Comparison of ENCODE assay signal across 9 cellular contexts in genomic region chr10:14602807-14603538, GRCh38.
DNase-seq lines count a peak whose midpoint lies in the region; ATAC-seq and TF ChIP-seq lines count a peak whose summit lies in the region.
"Had no signal": no experiment of that assay in that cellular context is flagged by ENCODE, and none has a peak within 500 bp of the region (broad histone marks: within the 10 kb centered on the region; RNA-seq: fewer than 3 reads in every experiment).

No MANE protein-coding gene starts in this region.

- H3K9me3 Mint-ChIP-seq in T-helper 1 cell treated with Interleukin-12 subunit alpha and Interleukin-12 subunit beta and Interleukin-4 antibody, amounts not matched to agents 30 μg/mL and 1 μg/mL, for 36 hours, result peaks cover 7% of the 10 kb centered on the region

- peaks cover 70% of the 10 kb centered on the region for H3K4me1 Mint-ChIP-seq in T-helper 1 cell treated with Interleukin-12 subunit alpha and Interleukin-12 subunit beta and Interleukin-4 antibody, amounts not matched to agents 30 μg/mL and 1 μg/mL, for 36 hours (ENCODE audit: low read depth)

- H3F3A ChIP-seq in GM23248 (ENCODE audit: insufficient read depth), result peaks cover 18% of the 10 kb centered on the region

- peak overlapping the region; percentile 73 for H3K9ac ChIP-seq in GM23248

- H3K36me3 ChIP-seq in GM23248 (ENCODE audit: low read depth), result no peaks in the 10 kb centered on the region

- peak overlapping the region; percentile 71 for H2AFZ ChIP-seq in GM23248

- peak overlapping the region; percentile 97 for H3K27ac Mint-ChIP-seq in T-helper 1 cell treated with Interleukin-12 subunit alpha and Interleukin-12 subunit beta and Interleukin-4 antibody, amounts not matched to agents 30 μg/mL and 1 μg/mL, for 36 hours

- peak overlapping the region; percentile 71 for H3K4me2 ChIP-seq in GM23248 (ENCODE audit: unreplicated experiment)

- H3K36me3 Mint-ChIP-seq in T-helper 1 cell treated with Interleukin-12 subunit alpha and Interleukin-12 subunit beta and Interleukin-4 antibody, amounts not matched to agents 30 μg/mL and 1 μg/mL, for 36 hours (ENCODE audit: low read depth), result peaks cover 55% of the 10 kb centered on the region

- H4K20me1 ChIP-seq in GM23248 (ENCODE audit: insufficient read depth), result no peaks in the 10 kb centered on the region

- H3K4me3 Mint-ChIP-seq in T-helper 1 cell treated with Interleukin-12 subunit alpha and Interleukin-12 subunit beta and Interleukin-4 antibody, amounts not matched to agents 30 μg/mL and 1 μg/mL, for 36 hours, result peak overlapping the region; percentile 100

- H3K9me3 ChIP-seq in GM23248 (ENCODE audit: low read depth), result no peaks in the 10 kb centered on the region

- DNase-seq in GM23248, result no peak
- no peak for DNase-seq in foreskin fibroblast
- no peak for DNase-seq in skeletal muscle cell (ENCODE audit: low read depth)
- DNase-seq in SIG-M5 treated with dmso at 0.1 percent for 504 hours (lab: John Stamatoyannopoulos, UW; ENCODE audit: unreplicated experiment), result no peak
- DNase-seq: KG1 had no signal

- H3K27me3 ChIP-seq in GM23248 (replicated peaks; ENCODE audit: insufficient read depth), result no peaks in the 10 kb centered on the region

- peak overlapping the region; percentile 84 for H3K4me3 ChIP-seq in GM23248
- peak overlapping the region; percentile 68 to 69 for H3K4me3 ChIP-seq in foreskin fibroblast (ENCODE audit: low read depth in 1 of 2, low read length in 2 of 2)
- H3K4me3 ChIP-seq in skeletal muscle cell (ENCODE audit: low read depth, low read length), result peak overlapping the region; percentile 47

- no peak for ATAC-seq in HG03135 (IDR thresholded peaks at IDR 0.05; ENCODE audit: unreplicated experiment)
- no peak for ATAC-seq in GM21447 (IDR thresholded peaks at IDR 0.05; ENCODE audit: unreplicated experiment)
- ATAC-seq in GM21717 (IDR thresholded peaks at IDR 0.05; ENCODE audit: unreplicated experiment), result no peak

- in situ Hi-C loops in GM23248 (cut with MboI), result no loop called here

- H3K79me2 ChIP-seq in GM23248 (ENCODE audit: insufficient read depth), result peaks cover 13% of the 10 kb centered on the region

- WGBS in GM23248 (ENCODE audit: low coverage in 1 of 2, low lambda C conversion rate in 2 of 2, missing lambda C conversion rate in 2 of 2), 2 experiments, result 10 to 15% methylated on average over 9 of the region's 9 CpGs

- no peak for TF ChIP-seq CTCF in foreskin fibroblast (IDR thresholded peaks at IDR 0.05; ENCODE audit: low read depth, low read length)

- no peaks in the 10 kb centered on the region for H3K27me3 Mint-ChIP-seq in T-helper 1 cell treated with Interleukin-12 subunit alpha and Interleukin-12 subunit beta and Interleukin-4 antibody, amounts not matched to agents 30 μg/mL and 1 μg/mL, for 36 hours (ENCODE audit: low read depth)

- H3K9me2 ChIP-seq in GM23248 (ENCODE audit: insufficient read depth), result no peaks in the 10 kb centered on the region

- no peak overlapping the region for H3K27ac ChIP-seq in GM23248

- H3K4me1 ChIP-seq in GM23248 (ENCODE audit: insufficient read depth), result peaks cover 16% of the 10 kb centered on the region
